In genomic region chr3:9204253-9205005, GRCh38 we compare ENCODE assay signal across 1 cellular context.
TF ChIP-seq lines count a peak whose summit lies in the region.

No MANE protein-coding gene starts in this region.

TF ChIP-seq in K562, 482 proteins besides CTCF, POLR2A, EP300 and RAD21 (continued from another document):
- TF ChIP-seq, protein P1, sequence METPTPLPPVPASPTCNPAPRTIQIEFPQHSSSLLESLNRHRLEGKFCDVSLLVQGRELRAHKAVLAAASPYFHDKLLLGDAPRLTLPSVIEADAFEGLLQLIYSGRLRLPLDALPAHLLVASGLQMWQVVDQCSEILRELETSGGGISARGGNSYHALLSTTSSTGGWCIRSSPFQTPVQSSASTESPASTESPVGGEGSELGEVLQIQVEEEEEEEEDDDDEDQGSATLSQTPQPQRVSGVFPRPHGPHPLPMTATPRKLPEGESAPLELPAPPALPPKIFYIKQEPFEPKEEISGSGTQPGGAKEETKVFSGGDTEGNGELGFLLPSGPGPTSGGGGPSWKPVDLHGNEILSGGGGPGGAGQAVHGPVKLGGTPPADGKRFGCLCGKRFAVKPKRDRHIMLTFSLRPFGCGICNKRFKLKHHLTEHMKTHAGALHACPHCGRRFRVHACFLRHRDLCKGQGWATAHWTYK (CRISPR knock-in tag; IDR thresholded peaks at IDR 0.05) = 0 out of 2 replicates have a peak, but pooled peaks have one; percentile 28
- TF ChIP-seq PRPF4 (IDR thresholded peaks at IDR 0.05; ENCODE audit: insufficient read depth, low read depth, low read length, poor library complexity, severe bottlenecking) (no peak), U2AF2 (optimal IDR thresholded peaks at IDR 0.05; ENCODE audit: low read depth, low read length) (no peak)
